17 cellular contexts compared by ENCODE assay signal in the genomic region with DNA sequence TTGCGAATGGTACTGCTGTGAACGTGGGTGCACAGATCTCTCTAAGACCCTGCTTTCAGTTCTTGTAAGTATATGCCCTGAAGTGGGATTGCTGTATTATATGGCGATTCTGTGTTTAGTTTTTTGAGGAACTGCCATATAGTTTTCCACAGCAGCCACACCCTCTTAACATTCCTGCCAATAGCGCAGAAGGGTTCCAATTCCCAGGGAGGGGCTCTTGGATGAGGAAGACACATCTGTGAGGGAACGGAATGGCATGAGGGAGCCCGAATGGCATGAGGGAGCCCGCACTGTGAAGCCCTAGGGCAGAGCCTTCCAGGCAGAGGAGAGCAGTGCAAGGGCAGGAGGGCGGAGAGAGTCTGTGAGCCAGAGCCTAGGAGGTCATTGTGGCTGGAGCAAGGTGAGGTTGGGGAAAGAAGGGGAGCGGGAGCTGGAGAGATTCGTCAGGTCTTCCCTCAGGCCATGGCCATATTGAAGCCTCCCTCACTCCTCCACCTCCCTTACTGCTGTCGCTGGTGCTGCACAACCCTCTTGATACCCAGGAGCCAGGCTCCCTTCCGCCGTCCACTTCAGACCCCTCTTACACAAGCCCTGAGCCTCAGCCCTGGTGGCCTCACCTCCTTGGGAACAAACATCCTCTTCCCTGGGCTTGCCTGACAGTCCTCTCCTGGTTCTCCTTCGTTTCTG. TPM values are rescaled to one million over a fixed set of nuclear protein-coding genes. Genes with fewer than 3 reads are reported as not detected.
DNase-seq lines count a peak whose midpoint lies in the region; ATAC-seq and TF ChIP-seq lines count a peak whose summit lies in the region.
"Had no signal": no experiment of that assay in that cellular context is flagged by ENCODE, and none has a peak within 500 bp of the region (broad histone marks: within the 10 kb centered on the region; RNA-seq: fewer than 3 reads in every experiment).

No MANE protein-coding gene starts in this region.

- H3K4me1 Mint-ChIP-seq in central memory CD8-positive, alpha-beta T cell, result no peaks in the 10 kb centered on the region
- H3K4me1 Mint-ChIP-seq: CD4-positive, CD25-positive, alpha-beta regulatory T cell had no signal

- H3K27me3 Mint-ChIP-seq in central memory CD8-positive, alpha-beta T cell, result peaks cover 69% of the 10 kb centered on the region

- H3K36me3 ChIP-seq in MG63 (no peaks in the 10 kb centered on the region), mucosa of descending colon (ENCODE audit: low read depth) (no peaks in the 10 kb centered on the region), tibial artery (peaks cover 0 to 6% (median 0%) of the 10 kb centered on the region in 3 donors)

- H3K36me3 Mint-ChIP-seq in central memory CD8-positive, alpha-beta T cell (ENCODE audit: insufficient read depth), result no peaks in the 10 kb centered on the region
- H3K36me3 Mint-ChIP-seq: CD4-positive, CD25-positive, alpha-beta regulatory T cell had no signal

- no peaks in the 10 kb centered on the region for H3K4me1 ChIP-seq in mucosa of descending colon (ENCODE audit: low read depth)
- no peaks in the 10 kb centered on the region for H3K4me1 ChIP-seq in tibial artery

- H3K4me3 ChIP-seq in MG63 (no peak overlapping the region), mucosa of descending colon (no peak overlapping the region), tibial artery (no peak overlapping the region)

- H3K9me3 Mint-ChIP-seq in central memory CD8-positive, alpha-beta T cell, result no peaks in the 10 kb centered on the region

- no peak for TF ChIP-seq CTCF in mucosa of descending colon (IDR thresholded peaks at IDR 0.05)
- TF ChIP-seq CTCF in tibial artery (IDR thresholded peaks at IDR 0.05), result no peak

- no peak overlapping the region for H3K27ac ChIP-seq in tibial artery

- no peaks in the 10 kb centered on the region for H3K27me3 ChIP-seq in MG63
- no peaks in the 10 kb centered on the region for H3K27me3 ChIP-seq in tibial artery

- intact Hi-C loops in mucosa of descending colon (cut with DNase I, micrococcal nuclease) (no loop called here), tibial artery (cut with DNase I; ENCODE audit: low total_unique reads) (no loop called here)

- H3K27ac Mint-ChIP-seq in central memory CD8-positive, alpha-beta T cell (ENCODE audit: low read depth), result peak overlapping the region; percentile 20
- H3K27ac Mint-ChIP-seq: CD4-positive, CD25-positive, alpha-beta regulatory T cell had no signal

- no peak overlapping the region for H3K4me3 Mint-ChIP-seq in central memory CD8-positive, alpha-beta T cell
- H3K4me3 Mint-ChIP-seq: CD4-positive, CD25-positive, alpha-beta regulatory T cell had no signal

- DNase-seq in MG63, result peak; percentile 22
- no peak for DNase-seq in central memory CD8-positive, alpha-beta T cell (ENCODE audit: low spot score in 2 of 2)
- DNase-seq in mucosa of descending colon, result no peak
- DNase-seq in tibial artery, result peak; percentile 17 to 59
- DNase-seq in NK-92 (lab: John Stamatoyannopoulos, UW; ENCODE audit: unreplicated experiment), result no peak
- DNase-seq in NCI-H1092 (lab: John Stamatoyannopoulos, UW), result no peak
- DNase-seq: CD4-positive, CD25-positive, alpha-beta regulatory T cell; DMS 273 treated with DMSO at 0.1 percent for 48 hours; DMS79 treated with DMSO at 0.1 percent for 48 hours; H7; Karpas-422; NCI-H1417; NCI-H187; NCI-H446 treated with DMSO at 0.1 percent for 48 hours; NCI-H526 treated with DMSO at 0.1 percent for 48 hours; Right ventricle myocardium superior had no signal

- H3K9me3 ChIP-seq in MG63 (no peaks in the 10 kb centered on the region), mucosa of descending colon (no peaks in the 10 kb centered on the region), tibial artery (no peaks in the 10 kb centered on the region)

- no peak for ATAC-seq in central memory CD8-positive, alpha-beta T cell (replicated peaks; ENCODE audit: extremely low read depth, poor library complexity, severe bottlenecking)
- peak; percentile 62 for ATAC-seq in mucosa of descending colon
- no peak for ATAC-seq in HG02588 (IDR thresholded peaks at IDR 0.05; ENCODE audit: unreplicated experiment)

RNA-seq across cellular contexts. Expression of gene FGD5, which starts 51.3 kb away (rescaled TPM):
- total RNA-seq in MG63 (2014; rRNA removed; shearing (Covaris generic); ENCODE audit: low replicate concordance), result 0.40 TPM in 1 of 2 replicates, not detected in the other
- 10 to 100 TPM in 1 of 3 donors, 1 to 10 TPM in 2; 6.1 to 15.1 (median 9.2) TPM for total RNA-seq in mucosa of descending colon

Comparison
In these comparisons a context has a peak if more than half of its experiments do, and no peak if none do; other contexts are left out.
1. DNase-seq: peak in MG63 (single experiment) and tibial artery (2 of 2); none in central memory CD8-positive, alpha-beta T cell (0 of 2), mucosa of descending colon (0 of 3), NK-92 (single experiment) and NCI-H1092 (single experiment).